In the genomic region with DNA sequence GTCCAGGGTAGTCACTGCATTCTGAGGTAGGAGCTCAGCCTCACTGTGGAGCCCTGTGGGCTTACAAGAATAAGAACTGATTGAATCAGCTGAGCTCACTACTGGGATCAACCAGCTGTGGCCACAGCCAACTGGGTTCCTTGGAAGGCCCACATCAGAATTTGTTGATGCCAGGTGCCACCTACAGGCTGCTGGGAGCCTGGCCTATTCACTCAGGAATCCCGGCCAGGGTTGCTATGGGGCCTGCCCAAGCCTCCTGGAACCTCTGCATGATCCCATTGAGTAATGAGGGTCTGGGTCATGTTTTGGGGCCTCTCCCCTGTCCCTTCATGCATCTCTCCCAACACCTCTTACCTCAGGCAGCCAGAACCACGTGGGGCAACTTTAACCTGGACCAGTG, we compare ENCODE assay signal across 10 cellular contexts. TPM values are rescaled to one million over a fixed set of nuclear protein-coding genes. Genes with fewer than 3 reads are reported as not detected.
DNase-seq lines count a peak whose midpoint lies in the region; ATAC-seq and TF ChIP-seq lines count a peak whose summit lies in the region.
"Had no signal": no experiment of that assay in that cellular context is flagged by ENCODE, and none has a peak within 500 bp of the region (broad histone marks: within the 10 kb centered on the region; RNA-seq: fewer than 3 reads in every experiment).

No MANE protein-coding gene starts in this region.

- H3K23ac ChIP-seq in neuronal stem cell (ENCODE audit: low read depth, low read length, poor library complexity), result no peak overlapping the region

- H3K36me3 Mint-ChIP-seq in WTC11 (no peaks in the 10 kb centered on the region), mesothelial cell of epicardium (no peaks in the 10 kb centered on the region)

- H3K36me3 ChIP-seq in neuronal stem cell (replicated peaks in 1 of 2; ENCODE audit: control insufficient read depth in 2 of 2, insufficient read depth in 2 of 2, low read length in 2 of 2), result no peaks in the 10 kb centered on the region

- no CpG with 5 or more reads among the region's 2 CpGs for WGBS in neuronal stem cell (ENCODE audit: extremely low coverage in 2 of 2, insufficient read length in 2 of 2, insufficient replicate concordance in 1 of 2), 2 donors

- H2BK12ac ChIP-seq in neuronal stem cell (ENCODE audit: low read length), result no peak overlapping the region

- H3K27me3 Mint-ChIP-seq in WTC11 (ENCODE audit: low read depth), result no peaks in the 10 kb centered on the region
- peaks cover 2% of the 10 kb centered on the region for H3K27me3 Mint-ChIP-seq in mesothelial cell of epicardium (ENCODE audit: low read depth)

- no peaks in the 10 kb centered on the region for H3K4me1 ChIP-seq in neuronal stem cell (ENCODE audit: control insufficient read depth in 2 of 2, insufficient read depth in 1 of 2, low read depth in 1 of 2, low read length in 2 of 2)

- H2BK120ac ChIP-seq in neuronal stem cell (ENCODE audit: low read depth, low read length), result no peak overlapping the region

- no peak overlapping the region for H2AK5ac ChIP-seq in neuronal stem cell (ENCODE audit: low read depth, low read length)

- H3K9me3 Mint-ChIP-seq in WTC11, result no peaks in the 10 kb centered on the region
- H3K9me3 Mint-ChIP-seq in mesothelial cell of epicardium, result peaks cover 16% of the 10 kb centered on the region

- no peaks in the 10 kb centered on the region for H3K9me3 ChIP-seq in neuronal stem cell (replicated peaks in 1 of 2; ENCODE audit: control insufficient read depth in 2 of 2, insufficient read depth in 1 of 2, low read depth in 1 of 2, low read length in 2 of 2)

- no peak overlapping the region for H2BK5ac ChIP-seq in neuronal stem cell (ENCODE audit: low read length)

- H3K18ac ChIP-seq in neuronal stem cell (ENCODE audit: low read length), result no peak overlapping the region

- H3K4me3 Mint-ChIP-seq in WTC11 (no peak overlapping the region), mesothelial cell of epicardium (no peak overlapping the region)

- POLR2A ChIA-PET in WTC11 (lab: Charles Lee), result no interaction called here

- CTCF ChIA-PET in WTC11 (lab: Charles Lee), result interaction anchor here (0.7 to 1.1 kb wide), 5 partner anchors 13 to 63 kb away, joined by 3 to 9 read pairs (median 3); no protein-coding TSS in a partner anchor

- H3K27ac Mint-ChIP-seq in WTC11 (no peak overlapping the region), mesothelial cell of epicardium (no peak overlapping the region)

- no peak overlapping the region for H4K91ac ChIP-seq in neuronal stem cell (ENCODE audit: low read depth, low read length, poor library complexity)

- no peak overlapping the region for H3K4me2 ChIP-seq in neuronal stem cell (ENCODE audit: insufficient read depth, low read length, poor library complexity, severe bottlenecking)

- no peak overlapping the region for H3K14ac ChIP-seq in neuronal stem cell (ENCODE audit: low read length)

- H2AFZ ChIP-seq in neuronal stem cell (ENCODE audit: low read length), result no peak overlapping the region

- no peaks in the 10 kb centered on the region for H3K27me3 ChIP-seq in neuronal stem cell (ENCODE audit: control insufficient read depth in 3 of 3, insufficient read depth in 3 of 3, low read depth in 1 of 3, low read length in 3 of 3)

- H2BK15ac ChIP-seq in neuronal stem cell (ENCODE audit: low read length), result no peak overlapping the region

- no peaks in the 10 kb centered on the region for H3K79me1 ChIP-seq in neuronal stem cell (ENCODE audit: low read depth, low read length)

- peak; percentile 75 for DNase-seq in DMS53 (lab: John Stamatoyannopoulos, UW)
- peak; percentile 13 for DNase-seq in HK-2 (ENCODE audit: unreplicated experiment)
- peak; percentile 38 for DNase-seq in WTC11 (ENCODE audit: low spot score)
- peak; percentile 54 for DNase-seq in left lobe of liver (ENCODE audit: low spot score)
- no peak for DNase-seq in neuronal stem cell (ENCODE audit: low spot score)
- no peak for DNase-seq in NCI-H774 (lab: John Stamatoyannopoulos, UW)
- DNase-seq in stimulated activated CD8-positive, alpha-beta memory T cell treated with anti-CD3 and anti-CD28 coated beads, Interleukin-4, amount 100 ng/mL, for 48 hours, result no peak
- DNase-seq in mesothelial cell of epicardium (ENCODE audit: low spot score in 2 of 2, unreplicated experiment in 2 of 2), result no peak
- DNase-seq: NCI-H1436 treated with DMSO at 0.1 percent for 48 hours, occipital lobe had no signal

- no peak overlapping the region for H3K27ac ChIP-seq in neuronal stem cell (replicated peaks; ENCODE audit: low read length)

- H4K8ac ChIP-seq in neuronal stem cell (ENCODE audit: low read depth, low read length), result no peak overlapping the region

- H3K4me3 ChIP-seq in neuronal stem cell (ENCODE audit: low read length in 2 of 2), result no peak overlapping the region

- H3K9ac ChIP-seq in neuronal stem cell (ENCODE audit: low read depth, low read length, poor library complexity), result no peak overlapping the region

- no peak overlapping the region for H3K4ac ChIP-seq in neuronal stem cell (ENCODE audit: low read length)

- TF ChIP-seq CTCF in WTC11 (IDR thresholded peaks at IDR 0.05), result no peak
- no peak for TF ChIP-seq CTCF in mesothelial cell of epicardium (IDR thresholded peaks at IDR 0.05; ENCODE audit: unreplicated experiment)

- ATAC-seq in WTC11 (peak; percentile 92), left lobe of liver (peak; percentile 99)

- no peaks in the 10 kb centered on the region for H3K4me1 Mint-ChIP-seq in WTC11
- no peaks in the 10 kb centered on the region for H3K4me1 Mint-ChIP-seq in mesothelial cell of epicardium

TF ChIP-seq in WTC11, 78 proteins besides CTCF, POLR2A, EP300 and RAD21 (continues in another document):
- no peak for TF ChIP-seq CDX4 (CRISPR knock-in tag; IDR thresholded peaks at IDR 0.05; ENCODE audit: borderline replicate concordance)
- no peak for TF ChIP-seq ZNF532 (CRISPR knock-in tag; IDR thresholded peaks at IDR 0.05; ENCODE audit: borderline replicate concordance)
- TF ChIP-seq HMGA2 (CRISPR knock-in tag; IDR thresholded peaks at IDR 0.05), result no peak
- TF ChIP-seq E2F4 (CRISPR knock-in tag; IDR thresholded peaks at IDR 0.05; ENCODE audit: borderline replicate concordance, low read depth), result no peak

RNA-seq across cellular contexts. Expression of gene KIAA1210, which starts 53.9 kb away (rescaled TPM):
- total RNA-seq in WTC11 (2021) (0.02 TPM in 2 of 3 replicates, not detected in the other), left lobe of liver (not detected), mesothelial cell of epicardium (0.50 to 0.82 TPM (median 0.56 TPM) in 3 replicates)
- polyA plus RNA-seq in neuronal stem cell (2013, experiment 1 of 2), result not detected
- not detected for polyA plus RNA-seq in neuronal stem cell (2013, experiment 2 of 2)

RNA-seq across cellular contexts. Expression of gene PGRMC1, which starts 54.6 kb away (rescaled TPM):
- total RNA-seq in WTC11 (2021), result 177 to 196 TPM (median 193 TPM) in 3 replicates
- 267 TPM for total RNA-seq in left lobe of liver
- polyA plus RNA-seq in neuronal stem cell (2013, experiment 1 of 2), result 115 TPM
- polyA plus RNA-seq in neuronal stem cell (2013, experiment 2 of 2), result 116 TPM
- 137 to 143 TPM (median 140 TPM) in 3 replicates for total RNA-seq in mesothelial cell of epicardium

Comparison
In these comparisons a context has a peak if more than half of its experiments do, and no peak if none do; other contexts are left out.
1. DNase-seq: peak in DMS53 (single experiment), HK-2 (single experiment), WTC11 (single experiment) and left lobe of liver (single experiment); none in neuronal stem cell (single experiment), NCI-H774 (single experiment), stimulated activated CD8-positive, alpha-beta memory T cell treated with anti-CD3 and anti-CD28 coated beads, Interleukin-4, amount 100 ng/mL, for 48 hours (single experiment) and mesothelial cell of epicardium (0 of 2).